In genomic region chr10:49161411-49161997, GRCh38 we compare ENCODE assay signal across 10 cellular contexts. TPM values are rescaled to one million over a fixed set of nuclear protein-coding genes. Genes with fewer than 3 reads are reported as not detected.
A peak's percentile ranks its signal among the peaks of the same experiment; 100 is the strongest.
DNase-seq lines count a peak whose midpoint lies in the region; ATAC-seq, FAIRE-seq and TF ChIP-seq lines count a peak whose summit lies in the region.
"Had no signal": no experiment of that assay in that cellular context is flagged by ENCODE, and none has a peak within 500 bp of the region (broad histone marks: within the 10 kb centered on the region; RNA-seq: fewer than 3 reads in every experiment).

No MANE protein-coding gene starts in this region.

- no peak overlapping the region for H3K4me3 ChIP-seq in AG04449 (ENCODE audit: low read depth, low read length)
- no peak overlapping the region for H3K4me3 ChIP-seq in ascending aorta

- DNase-seq in AG04449 (ENCODE audit: low read depth, low spot score) (no peak), HTR-8/SVneo (ENCODE audit: insufficient read length, low spot score) (peak; percentile 10), ascending aorta (ENCODE audit: low spot score in 2 of 2) (peak in 1 of 2 donors; percentile 53), iris pigment epithelial cell (ENCODE audit: low read depth) (peak; percentile 35), substantia nigra (lab: John Stamatoyannopoulos, UW) (no peak), NCI-H2227 treated with DMSO at 0.1 percent for 48 hours (lab: John Stamatoyannopoulos, UW) (no peak)

- no peaks in the 10 kb centered on the region for H3K27me3 ChIP-seq in ascending aorta

- no peak for ATAC-seq in HG03135 (IDR thresholded peaks at IDR 0.05; ENCODE audit: unreplicated experiment)
- ATAC-seq in GM21619 (IDR thresholded peaks at IDR 0.05; ENCODE audit: unreplicated experiment) = no peak

- no peaks in the 10 kb centered on the region for H3K36me3 ChIP-seq in ascending aorta

- POLR2A ChIA-PET in AG04449 (lab: Yijun Ruan, JAX) = no interaction called here

- H3K4me1 ChIP-seq in ascending aorta = no peaks in the 10 kb centered on the region

- CTCF ChIA-PET in AG04449 (lab: Yijun Ruan, JAX) = interaction anchor here (0.7 to 7.5 kb wide), 26 partner anchors 9 to 505 kb away, joined by 3 to 52 read pairs (median 4); no protein-coding TSS in a partner anchor

- TF ChIP-seq CTCF in AG04449 (IDR thresholded peaks at IDR 0.05; ENCODE audit: insufficient read depth, low read length, missing control alignments) (peak; percentile 46), ascending aorta (IDR thresholded peaks at IDR 0.05) (peak; percentile 40 to 63 (median 40))

- H3K27ac ChIP-seq in ascending aorta (no peak overlapping the region), substantia nigra (ENCODE audit: low read depth, low read length, poor library complexity, severe bottlenecking) (no peak overlapping the region)

- intact Hi-C loops in ascending aorta (cut with DNase I) = loop anchor here (1.0 to 10.0 kb wide), 3 partner anchors 87 to 504 kb away; no protein-coding TSS in a partner anchor

- FAIRE-seq in HTR-8/SVneo (lab: Jason Lieb, UNC) = no peak
- FAIRE-seq: islet of Langerhans had no signal

- H3K9me3 ChIP-seq in ascending aorta = no peaks in the 10 kb centered on the region

RNA-seq across cellular contexts. Expression of gene TMEM273, which starts 26.7 kb away (rescaled TPM):
- total RNA-seq in ascending aorta = 82.3 TPM

RNA-seq across cellular contexts. Expression of gene FAM170B, which starts 27.7 kb away (rescaled TPM):
- total RNA-seq in ascending aorta = not detected
- total RNA-seq: urinary bladder had no signal

RNA-seq across cellular contexts. Expression of gene VSTM4, which starts 46.2 kb away (rescaled TPM):
- total RNA-seq in ascending aorta = 17.7 TPM

Comparison
In these comparisons a context has a peak if more than half of its experiments do, and no peak if none do; other contexts are left out.
1. DNase-seq: peak in HTR-8/SVneo (single experiment) and iris pigment epithelial cell (single experiment); none in AG04449 (single experiment), substantia nigra (0 of 49) and NCI-H2227 treated with DMSO at 0.1 percent for 48 hours (single experiment).